3 cellular contexts compared by ENCODE assay signal in the genomic region with DNA sequence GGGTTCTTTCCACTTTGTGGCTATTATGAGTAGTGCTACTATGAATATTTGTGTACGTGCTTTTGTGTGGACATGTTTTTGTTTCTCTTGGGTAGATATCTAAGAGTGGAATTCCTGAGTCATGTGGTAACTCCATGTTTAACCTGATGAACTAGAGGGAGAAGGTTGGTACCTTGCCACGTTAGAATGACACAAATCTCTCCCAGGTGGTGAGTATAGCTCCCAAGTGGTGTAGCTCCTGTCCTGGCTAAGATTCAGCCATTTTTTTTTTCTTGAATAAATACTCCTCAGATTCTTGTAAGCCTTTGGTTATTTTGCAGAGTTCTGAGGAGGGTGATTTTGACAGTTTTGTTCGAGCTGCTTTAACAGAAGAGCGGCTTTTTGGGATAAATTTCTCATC.
DNase-seq lines count a peak whose midpoint lies in the region; FAIRE-seq and TF ChIP-seq lines count a peak whose summit lies in the region.
"Not testable (repeated sequence)": the region's sequence is repeated elsewhere in the genome, so short reads cannot be mapped to it uniquely, and the experiment has no call there.

No MANE protein-coding gene starts in this region.

- H2BK15ac ChIP-seq in H1 (ENCODE audit: low read length) = not testable (repeated sequence)

- H3K79me2 ChIP-seq in H1 (ENCODE audit: control insufficient read depth in 1 of 2, insufficient read depth in 2 of 2, low read length in 2 of 2) = not testable (repeated sequence)

- not testable (repeated sequence) for H3K36me3 ChIP-seq in H1 (ENCODE audit: control insufficient read depth in 2 of 4, insufficient read depth in 4 of 4, low read length in 3 of 4); thyroid gland

- not testable (repeated sequence) for TF ChIP-seq POLR2A in GM12892 (IDR thresholded peaks at IDR 0.05; ENCODE audit: low read depth, low read length); H1 (IDR thresholded peaks at IDR 0.05; ENCODE audit: control extremely low read depth in 1 of 2, low read depth in 2 of 2, low read length in 2 of 2); thyroid gland (IDR thresholded peaks at IDR 0.05)

- POLR2A ChIA-PET in H1 (lab: Charles Lee; ENCODE audit: partially characterized antibody) = not testable (repeated sequence)

- H3K18ac ChIP-seq in H1 (ENCODE audit: extremely low read depth, low read length) = not testable (repeated sequence)

- H2BK5ac ChIP-seq in H1 (ENCODE audit: low read depth, low read length) = not testable (repeated sequence)

- CTCF ChIA-PET in H1 (lab: Charles Lee; ENCODE audit: partially characterized antibody) = not testable (repeated sequence)

- intact Hi-C loops in thyroid gland (cut with DNase I) = not testable (repeated sequence)

- H3K4me2 ChIP-seq in H1 (ENCODE audit: insufficient read depth in 1 of 2, low read depth in 2 of 2, low read length in 2 of 2) = not testable (repeated sequence)

- not testable (repeated sequence) for H3K4me3 ChIP-seq in H1 (ENCODE audit: extremely low read depth in 1 of 4, insufficient read depth in 2 of 4, low read depth in 3 of 4, low read length in 4 of 4); thyroid gland (replicated peaks in 1 of 3)

- not testable (repeated sequence) for H2AFZ ChIP-seq in H1 (ENCODE audit: low read length)

- H3K23ac ChIP-seq in H1 (ENCODE audit: insufficient read length) = not testable (repeated sequence)

- peak; percentile 17 for FAIRE-seq in GM12892 (lab: Jason Lieb, UNC)
- FAIRE-seq in H1 (lab: Jason Lieb, UNC) = peak; percentile 45

- H4K91ac ChIP-seq in H1 (replicated peaks; ENCODE audit: insufficient read length, low read length) = not testable (repeated sequence)

- not testable (repeated sequence) for H4K20me1 ChIP-seq in H1 (replicated peaks in 1 of 2; ENCODE audit: control insufficient read depth in 1 of 2, insufficient read depth in 2 of 2, low read length in 2 of 2)

- not testable (repeated sequence) for H2BK120ac ChIP-seq in H1 (replicated peaks; ENCODE audit: low read depth, low read length)

- not testable (repeated sequence) for H3K14ac ChIP-seq in H1 (ENCODE audit: insufficient read length)

- H2BK12ac ChIP-seq in H1 (ENCODE audit: low read depth, low read length) = not testable (repeated sequence)

- not testable (repeated sequence) for TF ChIP-seq EP300 in H1 (IDR thresholded peaks at IDR 0.05; ENCODE audit: borderline replicate concordance in 1 of 2, low read depth in 2 of 2, low read length in 2 of 2)

- H3K4me1 ChIP-seq in H1 (replicated peaks in 1 of 4; ENCODE audit: control insufficient read depth in 3 of 4, insufficient read depth in 4 of 4, low read length in 3 of 4) = not testable (repeated sequence)
- peaks cover 10 to 14% of the 10 kb centered on the region in 2 donors for H3K4me1 ChIP-seq in thyroid gland

- not testable (repeated sequence) for TF ChIP-seq RAD21 in H1 (IDR thresholded peaks at IDR 0.05 in 1 of 2, conservative IDR thresholded peaks at IDR 0.05 in 1 of 2; ENCODE audit: low read depth in 2 of 2, low read length in 2 of 2)

- not testable (repeated sequence) for H3K27me3 ChIP-seq in H1 (replicated peaks in 1 of 4; ENCODE audit: control insufficient read depth in 3 of 4, extremely low read depth in 1 of 4, insufficient read depth in 3 of 4, low read length in 3 of 4); thyroid gland

- not testable (repeated sequence) for H3K79me1 ChIP-seq in H1 (ENCODE audit: low read depth, low read length)

- not testable (repeated sequence) for H3K9ac ChIP-seq in H1 (replicated peaks in 1 of 4; ENCODE audit: extremely low read depth in 1 of 4, low read depth in 3 of 4, low read length in 3 of 4)

- H3K23me2 ChIP-seq in H1 (ENCODE audit: low read depth, low read length) = not testable (repeated sequence)

- H3K27ac ChIP-seq in H1 (ENCODE audit: low read depth, low read length); thyroid gland: not testable (repeated sequence)

- H3K56ac ChIP-seq in H1 (replicated peaks; ENCODE audit: insufficient read length, low read depth, low read length) = not testable (repeated sequence)

- not testable (repeated sequence) for H4K5ac ChIP-seq in H1 (ENCODE audit: insufficient read length, low read depth, low read length)

- WGBS in H1 (ENCODE audit: extremely low coverage in 1 of 2, insufficient coverage in 1 of 2, insufficient read length in 1 of 2, insufficient replicate concordance in 2 of 2, low coverage in 1 of 2, low lambda C conversion rate in 2 of 2, missing lambda C conversion rate in 1 of 2), 2 experiments = 96% methylated on average over 2 of the region's 4 CpGs; no CpG with 5 or more reads in 1 of the 2 experiments
- 10 to 66% methylated on average over 2 to 4 of the region's 4 CpGs for WGBS in thyroid gland, 2 donors

- not testable (repeated sequence) for H2AK5ac ChIP-seq in H1 (ENCODE audit: low read depth, low read length)

- DNase-seq in GM12892 (ENCODE audit: insufficient read length); H1 (ENCODE audit: low read depth in 1 of 2, low spot score in 2 of 2): not testable (repeated sequence)
- peak; percentile 54 to 61 for DNase-seq in thyroid gland

- not testable (repeated sequence) for TF ChIP-seq CTCF in H1 (IDR thresholded peaks at IDR 0.05; ENCODE audit: control extremely low read depth in 1 of 3, insufficient read depth in 1 of 3, low read depth in 1 of 3, low read length in 3 of 3); thyroid gland (IDR thresholded peaks at IDR 0.05)

- H3K9me3 ChIP-seq in H1 (ENCODE audit: insufficient read depth in 2 of 2, low read depth in 1 of 2, low read length in 1 of 2); thyroid gland: not testable (repeated sequence)

- not testable (repeated sequence) for H4K8ac ChIP-seq in H1 (ENCODE audit: extremely low read depth, insufficient read depth, low read length)

- not testable (repeated sequence) for H3K4ac ChIP-seq in H1 (replicated peaks; ENCODE audit: insufficient read length, low read depth, low read length)

- not testable (repeated sequence) for H2BK20ac ChIP-seq in H1 (ENCODE audit: low read length)
